In genomic region chr1:245412301-245412700, GRCh38 we compare ENCODE assay signal across 26 cellular contexts.
"Had no signal": no experiment of that assay in that cellular context is flagged by ENCODE, and none has a peak within 500 bp of the region (broad histone marks: within the 10 kb centered on the region; RNA-seq: fewer than 3 reads in every experiment).

No MANE protein-coding gene starts in this region.

- H3K36me3 Mint-ChIP-seq: memory B cell; mesothelial cell of epicardium; naive B cell; natural killer cell treated with Interleukin-12 subunit alpha and Interleukin-12 subunit beta and Interleukin-15 and Interleukin-18, amount 100 ng/mL, for 72 hours; stimulated activated memory B cell treated with anti-CD40 and anti-IgM and Interleukin-4, amounts not matched to agents 10 μg/mL and 1 μg/mL and 100 μg/mL, for 72 hours had no signal

- H3K36me3 ChIP-seq: ovary, spleen, tibial artery had no signal

- H3K27ac ChIP-seq: dorsolateral prefrontal cortex, ovary, psoas muscle, skin epidermis, spleen, testis, tibial artery had no signal

- H3K9me3 ChIP-seq: mucosa of descending colon, ovary, psoas muscle, spleen, testis, tibial artery had no signal

- H3K4me3 ChIP-seq: dorsolateral prefrontal cortex, lung, mucosa of descending colon, ovary, psoas muscle, skin epidermis, spleen, testis, tibial artery had no signal

- ATAC-seq: left lobe of liver; mucosa of descending colon; psoas muscle; right cardiac atrium; stimulated activated memory B cell treated with anti-CD40 and anti-IgM and Interleukin-4, amounts not matched to agents 10 μg/mL and 1 μg/mL and 100 μg/mL, for 72 hours; stimulated activated naive CD8-positive, alpha-beta T cell treated with anti-CD3 and anti-CD28 coated beads, Interleukin-15, Interleukin-2, amounts not matched to agents 100 U/mL and 50 U/mL, for 24 hours had no signal

- H3K9me3 Mint-ChIP-seq: memory B cell; mesothelial cell of epicardium; naive B cell; natural killer cell treated with Interleukin-12 subunit alpha and Interleukin-12 subunit beta and Interleukin-15 and Interleukin-18, amount 100 ng/mL, for 72 hours; stimulated activated memory B cell treated with anti-CD40 and anti-IgM and Interleukin-4, amounts not matched to agents 10 μg/mL and 1 μg/mL and 100 μg/mL, for 72 hours; type B pancreatic cell had no signal

- DNase-seq: dorsolateral prefrontal cortex; effector CD4-positive, alpha-beta T cell; mucosa of descending colon; naive B cell; occipital lobe; ovary; posterior cingulate gyrus; psoas muscle; right cardiac atrium; spleen; stimulated activated CD4-positive, alpha-beta T cell treated with anti-CD3 and anti-CD28 coated beads, Interleukin-4, amount 100 ng/mL, for 4 hours; stimulated activated naive CD8-positive, alpha-beta T cell treated with anti-CD3 and anti-CD28 coated beads, Interleukin-15, Interleukin-2, amounts not matched to agents 100 U/mL and 50 U/mL, for 24 hours; substantia nigra; testis; tibial artery had no signal

- H3K4me1 ChIP-seq: psoas muscle, spleen, testis, tibial artery had no signal

- H3K4me3 Mint-ChIP-seq: memory B cell; mesothelial cell of epicardium; naive B cell; natural killer cell treated with Interleukin-12 subunit alpha and Interleukin-12 subunit beta and Interleukin-15 and Interleukin-18, amount 100 ng/mL, for 72 hours; stimulated activated memory B cell treated with anti-CD40 and anti-IgM and Interleukin-4, amounts not matched to agents 10 μg/mL and 1 μg/mL and 100 μg/mL, for 72 hours; type B pancreatic cell had no signal

- H3K27ac Mint-ChIP-seq: memory B cell; mesothelial cell of epicardium; naive B cell; natural killer cell treated with Interleukin-12 subunit alpha and Interleukin-12 subunit beta and Interleukin-15 and Interleukin-18, amount 100 ng/mL, for 72 hours; stimulated activated memory B cell treated with anti-CD40 and anti-IgM and Interleukin-4, amounts not matched to agents 10 μg/mL and 1 μg/mL and 100 μg/mL, for 72 hours; type B pancreatic cell had no signal

- H3K27me3 Mint-ChIP-seq: naive B cell had no signal

- H3K4me1 Mint-ChIP-seq: memory B cell; naive B cell; stimulated activated memory B cell treated with anti-CD40 and anti-IgM and Interleukin-4, amounts not matched to agents 10 μg/mL and 1 μg/mL and 100 μg/mL, for 72 hours had no signal

- FAIRE-seq: colon, frontal cortex, keratinocyte had no signal

- H3K27me3 ChIP-seq: ovary, spleen, testis, tibial artery had no signal
